In the genomic region with DNA sequence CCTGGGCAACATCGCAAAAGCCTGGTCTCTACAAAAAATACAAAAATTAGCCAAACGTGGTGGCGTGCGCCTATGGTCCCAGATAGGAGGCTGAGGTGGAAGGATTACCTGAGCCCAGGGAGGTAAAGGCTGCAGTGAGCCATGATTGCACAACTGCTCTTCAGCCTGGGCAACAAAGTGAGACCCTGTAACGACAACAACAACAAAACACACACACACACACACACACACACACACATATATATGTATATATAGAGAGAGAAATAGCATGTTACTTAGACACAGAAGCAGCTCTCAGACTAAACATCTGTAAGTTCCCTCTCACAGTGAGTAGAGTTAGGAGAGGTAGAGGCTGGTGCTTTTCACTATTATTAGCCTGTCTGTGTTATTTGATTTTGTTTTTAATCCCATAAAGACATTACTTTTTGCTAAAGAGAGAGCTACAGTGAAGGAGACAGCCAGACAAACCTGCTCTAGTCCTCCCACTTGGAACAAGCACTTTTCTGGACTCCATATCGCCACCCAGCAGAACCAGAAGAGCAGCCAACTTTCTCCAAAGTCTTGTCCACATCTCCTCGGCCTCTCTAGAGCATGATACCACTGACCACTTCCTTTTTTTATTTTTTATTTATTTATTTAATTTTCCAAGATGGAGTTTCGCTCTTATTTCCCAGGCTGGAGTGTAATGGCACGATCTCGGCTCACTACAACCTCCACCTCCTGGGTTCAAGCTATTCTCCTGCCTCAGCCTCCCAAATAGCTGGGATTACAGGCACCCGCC, we compare ENCODE assay signal across 35 cellular contexts. TPM values are rescaled to one million over a fixed set of nuclear protein-coding genes. Genes with fewer than 3 reads are reported as not detected.
DNase-seq lines count a peak whose midpoint lies in the region; ATAC-seq, FAIRE-seq and TF ChIP-seq lines count a peak whose summit lies in the region.
"Had no signal": no experiment of that assay in that cellular context is flagged by ENCODE, and none has a peak within 500 bp of the region (broad histone marks: within the 10 kb centered on the region; RNA-seq: fewer than 3 reads in every experiment).

No MANE protein-coding gene starts in this region.

- no peak overlapping the region for H2AFZ ChIP-seq in astrocyte (ENCODE audit: low read depth, low read length)
- H2AFZ ChIP-seq: neural progenitor cell had no signal

- CTCF ChIA-PET in A673 (lab: Charles Lee): interaction anchor here (0.6 to 1.0 kb wide), 4 partner anchors 14 to 16 kb away, joined by 3 to 12 read pairs (median 5); no protein-coding TSS in a partner anchor
- CTCF ChIA-PET in Calu3 (lab: Charles Lee): interaction anchor here (0.6 kb wide), 1 partner anchor 11 kb away, joined by 11 read pairs; no protein-coding TSS in a partner anchor

- no peak for TF ChIP-seq CTCF in A673 (conservative IDR thresholded peaks at IDR 0.05; ENCODE audit: low read depth, low read length)
- TF ChIP-seq CTCF in astrocyte (IDR thresholded peaks at IDR 0.05; ENCODE audit: insufficient read depth, low read depth, low read length): no peak
- TF ChIP-seq CTCF in nephron (IDR thresholded peaks at IDR 0.05; ENCODE audit: unreplicated experiment in 3 of 3): no peak
- TF ChIP-seq CTCF in Calu3 (IDR thresholded peaks at IDR 0.05; ENCODE audit: unreplicated experiment): no peak

- no peak overlapping the region for H3K4me3 ChIP-seq in A673 (ENCODE audit: low read depth, low read length, poor library complexity, severe bottlenecking)
- H3K4me3 ChIP-seq in astrocyte (ENCODE audit: insufficient read depth, low read depth, low read length): no peak overlapping the region
- H3K4me3 ChIP-seq: dorsolateral prefrontal cortex, esophagus muscularis mucosa, heart left ventricle, left lung, neural progenitor cell, stomach, vagina had no signal

- H3K9ac ChIP-seq in astrocyte (ENCODE audit: low read length): no peak overlapping the region
- H3K9ac ChIP-seq: neural progenitor cell had no signal

- H3K27me3 ChIP-seq in A673 (replicated peaks; ENCODE audit: insufficient read depth, low read depth, low read length, poor library complexity) (no peaks in the 10 kb centered on the region), astrocyte (ENCODE audit: insufficient read depth, low read length) (no peaks in the 10 kb centered on the region)
- H3K27me3 ChIP-seq: dorsolateral prefrontal cortex, esophagus muscularis mucosa, heart left ventricle, left lung, stomach, vagina had no signal

- 0 out of 2 replicates have a peak, but pooled peaks have one; percentile 24 for TF ChIP-seq POLR2A in GM12892 (IDR thresholded peaks at IDR 0.05; ENCODE audit: low read depth, low read length)

- H3K79me2 ChIP-seq in astrocyte (ENCODE audit: insufficient read depth, low read length): peaks cover 8% of the 10 kb centered on the region

- H3K4me1 ChIP-seq in A673 (ENCODE audit: insufficient read depth, low read length, poor library complexity, severe bottlenecking) (peaks cover 6% of the 10 kb centered on the region), astrocyte (ENCODE audit: insufficient read depth, low read length) (peaks cover 17% of the 10 kb centered on the region)

- H3K4me3 Mint-ChIP-seq in astrocyte (ENCODE audit: unreplicated experiment): peak overlapping the region; percentile 1
- H3K4me3 Mint-ChIP-seq in nephron: peak overlapping the region; percentile 25 to 81 (median 75)
- no peak overlapping the region for H3K4me3 Mint-ChIP-seq in Calu3 (ENCODE audit: low read depth, unreplicated experiment)
- H3K4me3 Mint-ChIP-seq: memory B cell, neural progenitor cell had no signal

- H3K36me3 ChIP-seq in A673 (ENCODE audit: insufficient read depth, low read length, poor library complexity, severe bottlenecking): peaks cover 36% of the 10 kb centered on the region
- H3K36me3 ChIP-seq in astrocyte (ENCODE audit: insufficient read depth, low read length): peaks cover 16% of the 10 kb centered on the region
- H3K36me3 ChIP-seq: neural progenitor cell had no signal

- H3K9me3 ChIP-seq in A673 (ENCODE audit: low read depth, low read length, poor library complexity, severe bottlenecking) (no peaks in the 10 kb centered on the region), astrocyte (ENCODE audit: insufficient read depth, low read depth, low read length) (no peaks in the 10 kb centered on the region)
- H3K9me3 ChIP-seq: esophagus muscularis mucosa, heart left ventricle, left lung, stomach, vagina had no signal

- no peak overlapping the region for H3K4me2 ChIP-seq in astrocyte (ENCODE audit: low read length)
- H3K4me2 ChIP-seq: neural progenitor cell had no signal

- BruUV-seq in A673 (replicated peaks; lab: Mats Ljungman, UMichigan): no TSS peak
- BruUV-seq in Calu3 (replicated peaks; lab: Mats Ljungman, UMichigan): no TSS peak

- H3K27ac Mint-ChIP-seq in astrocyte (ENCODE audit: unreplicated experiment) (peak overlapping the region; percentile 60), nephron (peak overlapping the region; percentile 38 to 61 (median 59)), Calu3 (ENCODE audit: unreplicated experiment) (no peak overlapping the region)
- H3K27ac Mint-ChIP-seq: memory B cell, neural progenitor cell had no signal

- in situ Hi-C loops in KBM-7 (cut with MboI; ENCODE audit: low pct_unique_long_range_greater_than_20kb, low sequenced_read_pairs): no loop called here

- H4K20me1 ChIP-seq in astrocyte (ENCODE audit: insufficient read depth, low read length): peaks cover 48% of the 10 kb centered on the region

- peaks cover 19% of the 10 kb centered on the region for H3K4me1 Mint-ChIP-seq in astrocyte (ENCODE audit: low read depth, unreplicated experiment)
- H3K4me1 Mint-ChIP-seq in nephron: peaks cover 21% of the 10 kb centered on the region
- peaks cover 16% of the 10 kb centered on the region for H3K4me1 Mint-ChIP-seq in Calu3 (ENCODE audit: low read depth, unreplicated experiment)

- no peak for FAIRE-seq in GM12892 (lab: Jason Lieb, UNC)
- FAIRE-seq in astrocyte (lab: Jason Lieb, UNC): no peak
- FAIRE-seq: endometrium, H54, RCC 7860 had no signal

- H3K27me3 Mint-ChIP-seq in astrocyte (ENCODE audit: low read depth, unreplicated experiment) (no peaks in the 10 kb centered on the region), nephron (ENCODE audit: low read depth) (no peaks in the 10 kb centered on the region), Calu3 (ENCODE audit: unreplicated experiment) (no peaks in the 10 kb centered on the region)
- H3K27me3 Mint-ChIP-seq: memory B cell had no signal

- peak overlapping the region; percentile 41 for H3K27ac ChIP-seq in A673 (ENCODE audit: low read depth, low read length, poor library complexity, severe bottlenecking)
- H3K27ac ChIP-seq in astrocyte (ENCODE audit: low read depth, low read length): no peak overlapping the region
- H3K27ac ChIP-seq: esophagus muscularis mucosa, HL-60, left lung, neural progenitor cell, stomach, vagina had no signal

- peaks cover 2% of the 10 kb centered on the region for H3K9me3 Mint-ChIP-seq in astrocyte (ENCODE audit: unreplicated experiment)
- no peaks in the 10 kb centered on the region for H3K9me3 Mint-ChIP-seq in nephron
- no peaks in the 10 kb centered on the region for H3K9me3 Mint-ChIP-seq in Calu3 (ENCODE audit: low read depth, unreplicated experiment)
- H3K9me3 Mint-ChIP-seq: memory B cell, neural progenitor cell had no signal

- intact Hi-C loops in A673 (cut with micrococcal nuclease; ENCODE audit: unreplicated experiment): loop anchor here (5.0 kb wide), 1 partner anchor 101 kb away; no protein-coding TSS in a partner anchor
- intact Hi-C loops in Calu3 (cut with micrococcal nuclease; ENCODE audit: unreplicated experiment): no loop called here

- no peak for ATAC-seq in GM21723 (IDR thresholded peaks at IDR 0.05; ENCODE audit: unreplicated experiment)
- ATAC-seq: heart left ventricle, left lung, right cardiac atrium had no signal

- POLR2A ChIA-PET in A673 (lab: Charles Lee; ENCODE audit: low non-redundant PET): no interaction called here

- H3K36me3 Mint-ChIP-seq in astrocyte (ENCODE audit: low read depth, unreplicated experiment) (peaks cover 24% of the 10 kb centered on the region), nephron (ENCODE audit: low read depth) (peaks cover 25% of the 10 kb centered on the region), Calu3 (ENCODE audit: insufficient read depth, unreplicated experiment) (peaks cover 52% of the 10 kb centered on the region)

- DNase-seq in A673 (ENCODE audit: low spot score): no peak
- DNase-seq in GM12892 (ENCODE audit: insufficient read length): no peak
- no peak for DNase-seq in astrocyte (ENCODE audit: low read depth)
- no peak for DNase-seq in Calu3
- DNase-seq in KBM-7: no peak
- DNase-seq in GDM1 (lab: John Stamatoyannopoulos, UW): no peak
- DNase-seq: activated CD4-positive, CD25-positive, alpha-beta regulatory T cell; activated gamma-delta T cell treated with Interleukin-2 at 50 U/mL for 16 hours; activated T-cell treated with anti-CD3 and anti-CD28 coated beads, Interleukin-2, amount 50 U/mL, for 48 hours; DMS53; dorsolateral prefrontal cortex; islet precursor cell; Karpas-422; left lung; NCI-H1417 treated with DMSO at 0.1 percent for 48 hours; NCI-H2081; NCI-H226; right cardiac atrium; SHP77 treated with DMSO at 0.1 percent for 48 hours; stimulated activated CD4-positive, alpha-beta T cell treated with anti-CD3 and anti-CD28 coated beads, Interleukin-2, amount 100 ng/mL, for 48 hours; stomach had no signal

RNA-seq across cellular contexts. Expression of a gene that starts 2.8 kb away (rescaled TPM):
- total RNA-seq in A673 (2021) (19.9 and 24.3 TPM in 2 replicates), astrocyte (8.9 and 9.7 TPM in 2 replicates), Calu3 (2022) (7.0 and 7.5 TPM in 2 replicates)
- 0.61 TPM for polyA plus RNA-seq in GM12892 (2012; ENCODE audit: missing spikeins)

RNA-seq across cellular contexts. Expression of a gene that starts 7.5 kb away (rescaled TPM):
- 1.7 and 2.6 TPM in 2 replicates for total RNA-seq in A673 (2021)
- polyA plus RNA-seq in GM12892 (2012; ENCODE audit: missing spikeins): not detected
- total RNA-seq in astrocyte: 0.73 and 1.4 TPM in 2 replicates
- 1.9 and 2.0 TPM in 2 replicates for total RNA-seq in Calu3 (2022)
- total RNA-seq: stomach, vagina had no signal

RNA-seq across cellular contexts. Expression of a gene that starts 7.9 kb away (rescaled TPM):
- total RNA-seq in A673 (2021) (33.1 and 33.6 TPM in 2 replicates), astrocyte (9.2 and 11.7 TPM in 2 replicates), Calu3 (2022) (4.9 and 6.0 TPM in 2 replicates)
- polyA plus RNA-seq in GM12892 (2012; ENCODE audit: missing spikeins): 1.1 TPM

RNA-seq across cellular contexts. Expression of a gene that starts 26.2 kb away (rescaled TPM):
- total RNA-seq in A673 (2021) (291 and 295 TPM in 2 replicates), astrocyte (173 and 177 TPM in 2 replicates), Calu3 (2022) (310 and 325 TPM in 2 replicates)
- polyA plus RNA-seq in GM12892 (2012; ENCODE audit: missing spikeins): 108 TPM

RNA-seq across cellular contexts. Expression of a gene that starts 38.9 kb away (rescaled TPM):
- total RNA-seq in A673 (2021) (not detected in 2 replicates), astrocyte (0.05 TPM in 1 of 2 replicates, not detected in the other), Calu3 (2022) (not detected in 2 replicates)
- not detected for polyA plus RNA-seq in GM12892 (2012; ENCODE audit: missing spikeins)
- total RNA-seq: cerebellum, esophagus muscularis mucosa, left lung, stomach, vagina had no signal
- polyA plus RNA-seq: AG04450, BJ, stomach had no signal
